Comparison of ENCODE assay signal across 10 cellular contexts in genomic region chr3:192408007-192408655, GRCh38.
DNase-seq lines count a peak whose midpoint lies in the region; ATAC-seq, FAIRE-seq and TF ChIP-seq lines count a peak whose summit lies in the region.
"Had no signal": no experiment of that assay in that cellular context is flagged by ENCODE, and none has a peak within 500 bp of the region (broad histone marks: within the 10 kb centered on the region; RNA-seq: fewer than 3 reads in every experiment).

No MANE protein-coding gene starts in this region.

- TF ChIP-seq CTCF in H1 (IDR thresholded peaks at IDR 0.05; ENCODE audit: control extremely low read depth in 1 of 3, insufficient read depth in 1 of 3, low read depth in 1 of 3, low read length in 3 of 3): 0 out of 4 replicates have a peak, but pooled peaks of 1 of the 3 experiments have one; percentile 3
- TF ChIP-seq CTCF in HepG2 (CRISPR knock-in tag; IDR thresholded peaks at IDR 0.05): no peak
- no peak for TF ChIP-seq CTCF in suprapubic skin (IDR thresholded peaks at IDR 0.05)

- H3K9me3 Mint-ChIP-seq in activated CD4-positive, alpha-beta memory T cell treated with anti-CD3 and anti-CD28 coated beads, Interleukin-2, amount 10 ng/mL, durations not matched to agents 7 days and 5 days: no peaks in the 10 kb centered on the region

- in situ Hi-C loops in HepG2 (cut with HindIII; ENCODE audit: extremely low pct_ligation_motif_present, low pct_unique_long_range_greater_than_20kb): no loop called here

- no peaks in the 10 kb centered on the region for H3K36me3 Mint-ChIP-seq in activated CD4-positive, alpha-beta memory T cell treated with anti-CD3 and anti-CD28 coated beads, Interleukin-2, amount 10 ng/mL, durations not matched to agents 7 days and 5 days (ENCODE audit: low read depth)
- H3K36me3 Mint-ChIP-seq: activated naive CD8-positive, alpha-beta T cell; natural killer cell had no signal

- intact Hi-C loops in HepG2 (cut with micrococcal nuclease; ENCODE audit: unreplicated experiment): no loop called here

- no peak overlapping the region for H4K91ac ChIP-seq in H1 (replicated peaks; ENCODE audit: insufficient read length, low read length)

- no peak overlapping the region for H2BK15ac ChIP-seq in H1 (ENCODE audit: low read length)

- H3K4me3 Mint-ChIP-seq in activated CD4-positive, alpha-beta memory T cell treated with anti-CD3 and anti-CD28 coated beads, Interleukin-2, amount 10 ng/mL, durations not matched to agents 7 days and 5 days: no peak overlapping the region
- H3K4me3 Mint-ChIP-seq: activated naive CD8-positive, alpha-beta T cell; natural killer cell had no signal

- H3K36me3 ChIP-seq in MG63 (no peaks in the 10 kb centered on the region), H1 (ENCODE audit: control insufficient read depth in 2 of 4, insufficient read depth in 4 of 4, low read length in 3 of 4) (no peaks in the 10 kb centered on the region), HepG2 (replicated peaks in 1 of 2; ENCODE audit: control insufficient read depth in 1 of 2, insufficient read depth in 2 of 2, low read length in 2 of 2) (no peaks in the 10 kb centered on the region), suprapubic skin (no peaks in the 10 kb centered on the region)

- POLR2A ChIA-PET in H1 (lab: Charles Lee; ENCODE audit: partially characterized antibody): interaction anchor here (0.6 to 1.0 kb wide), 2 partner anchors 10 to 236 kb away, joined by 3 read pairs; no protein-coding TSS in a partner anchor
- POLR2A ChIA-PET in HepG2 (lab: Yijun Ruan, JAX): no interaction called here
- POLR2A ChIA-PET in activated CD4-positive, alpha-beta memory T cell treated with anti-CD3 and anti-CD28 coated beads, Interleukin-2, amount 10 ng/mL, durations not matched to agents 7 days and 5 days (lab: Charles Lee): no interaction called here

- H3K27ac ChIP-seq in H1 (ENCODE audit: low read depth, low read length): no peak overlapping the region
- no peak overlapping the region for H3K27ac ChIP-seq in HepG2 (ENCODE audit: extremely low read length, insufficient read depth, low read length)
- no peak overlapping the region for H3K27ac ChIP-seq in suprapubic skin
- H3K27ac ChIP-seq: RWPE1 had no signal

- peaks cover 2% of the 10 kb centered on the region for H3K4me1 Mint-ChIP-seq in activated CD4-positive, alpha-beta memory T cell treated with anti-CD3 and anti-CD28 coated beads, Interleukin-2, amount 10 ng/mL, durations not matched to agents 7 days and 5 days
- H3K4me1 Mint-ChIP-seq: natural killer cell had no signal

- H4K20me1 ChIP-seq in H1 (replicated peaks in 1 of 2; ENCODE audit: control insufficient read depth in 1 of 2, insufficient read depth in 2 of 2, low read length in 2 of 2) (peaks cover 0 to 2% of the 10 kb centered on the region in 2 experiments), HepG2 (ENCODE audit: insufficient read depth, low read length) (no peaks in the 10 kb centered on the region)

- no peak overlapping the region for H2AK5ac ChIP-seq in H1 (ENCODE audit: low read depth, low read length)

- H3K14ac ChIP-seq in H1 (ENCODE audit: insufficient read length): no peak overlapping the region

- WGBS in H1 (ENCODE audit: extremely low coverage in 1 of 2, insufficient coverage in 1 of 2, insufficient read length in 1 of 2, insufficient replicate concordance in 2 of 2, low coverage in 1 of 2, low lambda C conversion rate in 2 of 2, missing lambda C conversion rate in 1 of 2), 2 experiments: 1% methylated on average over 50 of the region's 51 CpGs; no CpG with 5 or more reads in 1 of the 2 experiments
- 16% methylated on average over 34 of the region's 51 CpGs for WGBS in HepG2 (ENCODE audit: low lambda C conversion rate)
- 5% methylated on average over 41 of the region's 51 CpGs for WGBS in suprapubic skin

- TF ChIP-seq POLR2A in H1 (IDR thresholded peaks at IDR 0.05; ENCODE audit: control extremely low read depth in 1 of 2, low read depth in 2 of 2, low read length in 2 of 2) (no peak), HepG2 (IDR thresholded peaks at IDR 0.05; ENCODE audit: insufficient read depth in 1 of 2, low read depth in 2 of 2, low read length in 2 of 2) (no peak), suprapubic skin (IDR thresholded peaks at IDR 0.05) (no peak), erythroblast (IDR thresholded peaks at IDR 0.05; ENCODE audit: low read length) (no peak)

- H2BK120ac ChIP-seq in H1 (replicated peaks; ENCODE audit: low read depth, low read length): no peak overlapping the region

- peak overlapping the region in 1 of 4 experiments; percentile 24; a peak in 1 of 7 replicates for H3K9ac ChIP-seq in H1 (replicated peaks in 1 of 4; ENCODE audit: extremely low read depth in 1 of 4, low read depth in 3 of 4, low read length in 3 of 4)
- no peak overlapping the region for H3K9ac ChIP-seq in HepG2 (ENCODE audit: insufficient read depth, low read depth, low read length)

- BruUV-seq in HepG2 (replicated peaks; lab: Mats Ljungman, UMichigan): no TSS peak

- peaks cover 15% of the 10 kb centered on the region for H3K23me2 ChIP-seq in H1 (ENCODE audit: low read depth, low read length)

- H3K79me1 ChIP-seq in H1 (ENCODE audit: low read depth, low read length): no peaks in the 10 kb centered on the region

- ATAC-seq in HepG2: peak; percentile 47
- ATAC-seq: natural killer cell had no signal

- H2BK20ac ChIP-seq in H1 (ENCODE audit: low read length): no peak overlapping the region

- H3K4ac ChIP-seq in H1 (replicated peaks; ENCODE audit: insufficient read length, low read depth, low read length): no peak overlapping the region

- peaks cover 50% of the 10 kb centered on the region for H3K27me3 ChIP-seq in MG63
- H3K27me3 ChIP-seq in H1 (replicated peaks in 1 of 4; ENCODE audit: control insufficient read depth in 3 of 4, extremely low read depth in 1 of 4, insufficient read depth in 3 of 4, low read length in 3 of 4): peaks cover 6 to 50% (median 34%) of the 10 kb centered on the region in 4 experiments
- H3K27me3 ChIP-seq in HepG2 (ENCODE audit: control insufficient read depth in 1 of 2, insufficient read depth in 2 of 2, low read length in 2 of 2): peaks cover 0 to 46% of the 10 kb centered on the region in 2 experiments
- H3K27me3 ChIP-seq in suprapubic skin: peaks cover 52% of the 10 kb centered on the region

- H3K9me3 ChIP-seq in MG63 (no peaks in the 10 kb centered on the region), H1 (ENCODE audit: insufficient read depth in 2 of 2, low read depth in 1 of 2, low read length in 1 of 2) (no peaks in the 10 kb centered on the region), HepG2 (ENCODE audit: low read length) (no peaks in the 10 kb centered on the region), suprapubic skin (no peaks in the 10 kb centered on the region)

- H3K56ac ChIP-seq in H1 (replicated peaks; ENCODE audit: insufficient read length, low read depth, low read length): no peak overlapping the region

- no peak overlapping the region for H3K23ac ChIP-seq in H1 (ENCODE audit: insufficient read length)

- H2BK12ac ChIP-seq in H1 (ENCODE audit: low read depth, low read length): no peak overlapping the region

- no peak overlapping the region for H4K5ac ChIP-seq in H1 (ENCODE audit: insufficient read length, low read depth, low read length)

- FAIRE-seq in H1 (lab: Jason Lieb, UNC) (no peak), HepG2 (lab: Jason Lieb, UNC) (no peak)

- H3K18ac ChIP-seq in H1 (ENCODE audit: extremely low read depth, low read length): no peak overlapping the region

- H3K4me1 ChIP-seq in H1 (replicated peaks in 1 of 4; ENCODE audit: control insufficient read depth in 3 of 4, insufficient read depth in 4 of 4, low read length in 3 of 4): peaks cover 2 to 8% (median 4%) of the 10 kb centered on the region in 4 experiments; a peak in 6 of 7 replicates
- H3K4me1 ChIP-seq in HepG2 (ENCODE audit: insufficient read depth, low read length): no peaks in the 10 kb centered on the region
- H3K4me1 ChIP-seq in suprapubic skin: peaks cover 25% of the 10 kb centered on the region

- TF ChIP-seq RAD21 in H1 (IDR thresholded peaks at IDR 0.05 in 1 of 2, conservative IDR thresholded peaks at IDR 0.05 in 1 of 2; ENCODE audit: low read depth in 2 of 2, low read length in 2 of 2) (peak; percentile 15 to 44; a peak in 3 of 4 replicates), HepG2 (CRISPR knock-in tag; IDR thresholded peaks at IDR 0.05) (no peak)

- no peak for DNase-seq in MG63
- DNase-seq in H1 (ENCODE audit: low read depth in 1 of 2, low spot score in 2 of 2): peak in 1 of 2 experiments; percentile 67
- no peak for DNase-seq in HepG2 (ENCODE audit: low spot score)
- no peak for DNase-seq in suprapubic skin (ENCODE audit: low spot score in 2 of 2)
- DNase-seq in activated CD4-positive, alpha-beta memory T cell treated with anti-CD3 and anti-CD28 coated beads, Interleukin-2, amount 10 ng/mL, durations not matched to agents 7 days and 5 days: no peak
- DNase-seq in erythroblast (lab: John Stamatoyannopoulos, UW): no peak
- DNase-seq in hippocampal formation (lab: John Stamatoyannopoulos, UW): no peak
- DNase-seq: natural killer cell had no signal

- CTCF ChIA-PET in H1 (lab: Charles Lee; ENCODE audit: partially characterized antibody): interaction anchor here (0.9 to 1.3 kb wide), 2 partner anchors 15 to 221 kb away, joined by 3 read pairs; no protein-coding TSS in a partner anchor
- CTCF ChIA-PET in HepG2 (lab: Yijun Ruan, JAX; ENCODE audit: low intra/inter-chr PET ratio, low total read pairs): no interaction called here
- CTCF ChIA-PET in activated CD4-positive, alpha-beta memory T cell treated with anti-CD3 and anti-CD28 coated beads, Interleukin-2, amount 10 ng/mL, durations not matched to agents 7 days and 5 days (lab: Charles Lee): no interaction called here

- no peak overlapping the region for H2BK5ac ChIP-seq in H1 (ENCODE audit: low read depth, low read length)

- no peak overlapping the region for H3K27ac Mint-ChIP-seq in activated CD4-positive, alpha-beta memory T cell treated with anti-CD3 and anti-CD28 coated beads, Interleukin-2, amount 10 ng/mL, durations not matched to agents 7 days and 5 days
- H3K27ac Mint-ChIP-seq: activated naive CD8-positive, alpha-beta T cell; natural killer cell had no signal

- TF ChIP-seq EP300 in H1 (IDR thresholded peaks at IDR 0.05; ENCODE audit: borderline replicate concordance in 1 of 2, low read depth in 2 of 2, low read length in 2 of 2): no peak
- no peak for TF ChIP-seq EP300 in HepG2 (IDR thresholded peaks at IDR 0.05; ENCODE audit: low read depth in 2 of 2, low read length in 2 of 2)
- no peak for TF ChIP-seq EP300 in HepG2 (CRISPR knock-in tag; IDR thresholded peaks at IDR 0.05; ENCODE audit: borderline replicate concordance)
- no peak for TF ChIP-seq EP300 in suprapubic skin (IDR thresholded peaks at IDR 0.05)

- H3K4me2 ChIP-seq in H1 (ENCODE audit: insufficient read depth in 1 of 2, low read depth in 2 of 2, low read length in 2 of 2) (peak overlapping the region; percentile 93 to 97), HepG2 (ENCODE audit: low read depth, low read length) (no peak overlapping the region)

- H3K79me2 ChIP-seq in H1 (ENCODE audit: control insufficient read depth in 1 of 2, insufficient read depth in 2 of 2, low read length in 2 of 2): 0 out of 4 replicates have a peak, but pooled peaks cover 0 to 3% of the 10 kb centered on the region in 2 experiments
- no peaks in the 10 kb centered on the region for H3K79me2 ChIP-seq in HepG2 (ENCODE audit: insufficient read depth, low read length)

- H3K27me3 Mint-ChIP-seq in activated CD4-positive, alpha-beta memory T cell treated with anti-CD3 and anti-CD28 coated beads, Interleukin-2, amount 10 ng/mL, durations not matched to agents 7 days and 5 days: peaks cover 52% of the 10 kb centered on the region

- H3K4me3 ChIP-seq in MG63 (peak overlapping the region; percentile 55), H1 (ENCODE audit: extremely low read depth in 1 of 4, insufficient read depth in 2 of 4, low read depth in 3 of 4, low read length in 4 of 4) (peak overlapping the region; percentile 58 to 84 (median 76)), HepG2 (replicated peaks in 1 of 3; ENCODE audit: insufficient read depth in 1 of 3, low read depth in 2 of 3, low read length in 3 of 3) (no peak overlapping the region), suprapubic skin (peak overlapping the region; percentile 48)

- peak overlapping the region; percentile 48 for H4K8ac ChIP-seq in H1 (ENCODE audit: extremely low read depth, insufficient read depth, low read length)

- peak overlapping the region; percentile 45; the same call in 1 of the 2 replicates for H2AFZ ChIP-seq in H1 (ENCODE audit: low read length)
- H2AFZ ChIP-seq in HepG2 (ENCODE audit: low read length): no peak overlapping the region

Comparison
In these comparisons a context has a peak if more than half of its experiments do, and no peak if none do; other contexts are left out.
1. H3K4me3 ChIP-seq: peak in MG63 (single experiment), H1 (4 of 4) and suprapubic skin (single experiment); none in HepG2 (0 of 3).